1 cellular context compared by ENCODE assay signal in the genomic region with DNA sequence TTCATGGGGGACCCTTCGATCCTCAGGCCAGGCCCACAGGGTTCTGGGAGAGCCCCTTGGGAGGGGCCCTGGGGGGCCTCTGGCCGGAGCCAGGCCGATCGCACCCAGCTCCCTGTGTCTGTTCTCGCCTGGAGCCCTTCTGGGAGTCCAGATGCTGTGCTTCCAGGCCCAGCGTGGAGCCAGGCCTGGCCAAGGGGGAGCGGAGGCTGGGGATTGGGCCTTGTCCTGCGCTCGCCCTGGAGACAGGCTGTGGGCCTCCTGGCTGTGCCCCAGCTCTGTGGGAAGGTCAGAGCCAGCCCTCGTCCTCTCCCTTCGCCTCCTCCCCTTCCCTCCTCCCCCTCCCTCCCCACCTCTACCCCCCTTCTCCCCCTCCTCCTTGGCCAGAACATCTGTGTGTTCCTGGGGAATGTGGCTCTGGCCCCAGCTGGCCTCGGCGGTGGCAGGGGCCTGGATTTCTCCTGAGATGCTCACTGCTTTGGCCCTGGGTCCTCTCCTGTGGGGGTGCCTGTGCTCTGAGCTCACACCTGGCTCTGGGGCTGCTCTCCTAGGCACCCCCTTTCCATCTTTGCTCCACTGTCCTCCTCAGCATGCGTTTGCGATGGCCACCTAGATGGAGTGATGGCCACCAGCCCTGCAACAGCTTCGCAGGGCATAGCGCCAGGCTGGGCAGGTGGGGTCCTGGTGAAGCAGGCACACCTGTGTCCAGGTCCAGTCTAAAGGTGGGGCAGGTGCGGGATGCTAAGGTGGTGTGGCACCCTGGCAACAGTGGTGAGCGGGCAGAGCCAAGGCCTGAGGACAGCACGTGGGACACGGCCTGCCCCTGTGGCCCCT.
TF ChIP-seq lines count a peak whose summit lies in the region.

No MANE protein-coding gene starts in this region.

TF ChIP-seq in H1, 55 proteins besides CTCF, POLR2A, EP300 and RAD21:
- TF ChIP-seq NANOG (IDR thresholded peaks at IDR 0.05; ENCODE audit: insufficient read depth, low read depth, low read length, poor library complexity, severe bottlenecking): no peak
- TF ChIP-seq TEAD4 (IDR thresholded peaks at IDR 0.05; ENCODE audit: low read depth, low read length): 0 out of 2 replicates have a peak, but pooled peaks have one; percentile 24
